ENCODE assay signal across 15 cellular contexts in genomic region chr19:11151181-11151580, GRCh38. TPM values are rescaled to one million over a fixed set of nuclear protein-coding genes. Genes with fewer than 3 reads are reported as not detected.
DNase-seq lines count a peak whose midpoint lies in the region; ATAC-seq and TF ChIP-seq lines count a peak whose summit lies in the region.
"Had no signal": no experiment of that assay in that cellular context is flagged by ENCODE, and none has a peak within 500 bp of the region (broad histone marks: within the 10 kb centered on the region; RNA-seq: fewer than 3 reads in every experiment).

No MANE protein-coding gene starts in this region.

- TF ChIP-seq CTCF in heart right ventricle (IDR thresholded peaks at IDR 0.05) (no peak), psoas muscle (IDR thresholded peaks at IDR 0.05) (no peak)

- intact Hi-C loops in Right ventricle myocardium inferior (cut with DNase I): no loop called here
- intact Hi-C loops in cardiac septum (cut with DNase I): no loop called here
- intact Hi-C loops in heart right ventricle (cut with DNase I): no loop called here
- intact Hi-C loops in psoas muscle (cut with DNase I): no loop called here
- intact Hi-C loops in aorta (cut with DNase I): no loop called here

- peak overlapping the region in 8 of 10 donors; percentile 71 to 88 (median 84) for H3K27ac ChIP-seq in heart right ventricle
- peak overlapping the region; percentile 72 for H3K27ac ChIP-seq in psoas muscle
- H3K27ac ChIP-seq in aorta (ENCODE audit: low read depth in 1 of 2, low read length in 2 of 2): peak overlapping the region in 1 of 2 donors; percentile 69

- DNase-seq in Right ventricle myocardium inferior (ENCODE audit: missing footprints): peak; percentile 66
- DNase-seq in cardiac septum (ENCODE audit: low spot score): no peak
- peak in 1 of 2 donors; percentile 55 for DNase-seq in heart right ventricle
- no peak for DNase-seq in psoas muscle
- DNase-seq in aorta: peak in 1 of 2 donors; percentile 76
- no peak for DNase-seq in GM19240 (ENCODE audit: insufficient read length, low spot score)
- DNase-seq in iPS-NIHi7 (ENCODE audit: extremely low spot score): no peak
- DNase-seq in RKO (ENCODE audit: low spot score): no peak
- DNase-seq: activated CD8-positive, alpha-beta memory T cell treated with anti-CD3 and anti-CD28 coated beads, Interleukin-2, amount 50 U/mL, for 4 hours; cortex of kidney; NCI-H1092; NCI-H446; stimulated activated naive CD4-positive, alpha-beta T cell treated with Interleukin-2 at 50 U/mL for 16 hours; SW 1271 had no signal

- WGBS in heart right ventricle, 2 donors: 61 to 67% methylated on average over 7 of the region's 7 CpGs
- WGBS in psoas muscle, 3 donors: 52 to 71% (median 58%) methylated on average over 7 of the region's 7 CpGs
- WGBS in aorta, 2 donors: 6 to 9% methylated on average over 7 of the region's 7 CpGs

- H3K4me3 ChIP-seq in heart right ventricle (no peak overlapping the region), psoas muscle (no peak overlapping the region), aorta (ENCODE audit: low read length in 2 of 2) (no peak overlapping the region)

- H3K4me1 ChIP-seq in heart right ventricle (peaks cover 5 to 36% (median 21%) of the 10 kb centered on the region in 9 donors), psoas muscle (peaks cover 20% of the 10 kb centered on the region), aorta (ENCODE audit: control insufficient read depth in 1 of 2, insufficient read depth in 2 of 2, low read length in 2 of 2) (no peaks in the 10 kb centered on the region)

- peak; percentile 12 for ATAC-seq in Right ventricle myocardium inferior
- peak in 4 of 8 donors; percentile 3 to 22 (median 17) for ATAC-seq in heart right ventricle
- ATAC-seq in psoas muscle: no peak
- peak; percentile 37 for ATAC-seq in aorta (ENCODE audit: low FRiP score)
- ATAC-seq: activated naive CD4-positive, alpha-beta T cell treated with anti-CD3 and anti-CD28 coated beads, Interleukin-2, amount 50 U/mL, for 72 hours had no signal

- no peaks in the 10 kb centered on the region for H3K9me3 ChIP-seq in heart right ventricle
- H3K9me3 ChIP-seq in psoas muscle: no peaks in the 10 kb centered on the region
- no peaks in the 10 kb centered on the region for H3K9me3 ChIP-seq in aorta (ENCODE audit: control insufficient read depth, low read length)

- H3K36me3 ChIP-seq in heart right ventricle (peaks cover 0 to 10% (median 0%) of the 10 kb centered on the region in 9 donors), psoas muscle (ENCODE audit: insufficient read depth in 1 of 2, low read depth in 1 of 2) (no peaks in the 10 kb centered on the region), aorta (ENCODE audit: control insufficient read depth in 1 of 2, insufficient read depth in 2 of 2, low read length in 1 of 2) (no peaks in the 10 kb centered on the region)

- H3K27me3 ChIP-seq in heart right ventricle: no peaks in the 10 kb centered on the region
- H3K27me3 ChIP-seq in psoas muscle (ENCODE audit: insufficient read depth in 3 of 3, low read length in 2 of 3): no peaks in the 10 kb centered on the region
- H3K27me3 ChIP-seq in aorta (ENCODE audit: control insufficient read depth in 1 of 2, insufficient read depth in 2 of 2, low read length in 1 of 2): no peaks in the 10 kb centered on the region

RNA-seq across cellular contexts. Expression of gene SPC24, which starts 4.4 kb away (rescaled TPM):
- total RNA-seq in Right ventricle myocardium inferior: 8.6 TPM
- 3.8 TPM for total RNA-seq in cardiac septum
- total RNA-seq in heart right ventricle: 1 to 10 TPM; 1.6 to 8.5 (median 3.2) TPM
- 1 to 10 TPM in 1 of 2 donors, under 1 TPM in 1; 0.93 to 5.9 TPM for polyA plus RNA-seq in heart right ventricle
- 1 to 10 TPM in 2 of 4 donors, under 1 TPM in 2; 0.51 to 1.7 (median 0.98) TPM for total RNA-seq in psoas muscle
- polyA plus RNA-seq in psoas muscle: under 1 TPM; 0.14 to 0.55 (median 0.44) TPM
- 1 to 10 TPM; 1.1 to 2.9 TPM for total RNA-seq in aorta
- 1 to 10 TPM in 1 of 2 donors, under 1 TPM in 1; 0.43 to 1.0 TPM for polyA plus RNA-seq in aorta

RNA-seq across cellular contexts. Expression of gene KANK2, which starts 46.2 kb away (rescaled TPM):
- total RNA-seq in Right ventricle myocardium inferior: 434 TPM
- total RNA-seq in cardiac septum: 499 TPM
- 100 to 1,000 TPM; 243 to 355 (median 307) TPM for total RNA-seq in heart right ventricle
- 100 to 1,000 TPM; 165 to 226 TPM for polyA plus RNA-seq in heart right ventricle
- total RNA-seq in psoas muscle: 100 to 1,000 TPM in 1 of 4 donors, 10 to 100 TPM in 3; 44.0 to 103 (median 68.0) TPM
- polyA plus RNA-seq in psoas muscle: 10 to 100 TPM; 23.7 to 29.9 (median 25.8) TPM
- total RNA-seq in aorta: 100 to 1,000 TPM; 316 to 379 TPM
- polyA plus RNA-seq in aorta: 100 to 1,000 TPM; 269 to 282 TPM

Comparison
In these comparisons a context has a peak if more than half of its experiments do, and no peak if none do; other contexts are left out.
1. ATAC-seq: peak in Right ventricle myocardium inferior (single experiment) and aorta (single experiment); none in psoas muscle (0 of 4).